ENCODE assay signal across 8 cellular contexts in genomic region chrX:13821-14443, GRCh38.
DNase-seq lines count a peak whose midpoint lies in the region; ATAC-seq and TF ChIP-seq lines count a peak whose summit lies in the region.
"Not testable (repeated sequence)": the region's sequence is repeated elsewhere in the genome, so short reads cannot be mapped to it uniquely, and the experiment has no call there.

No MANE protein-coding gene starts in this region.

- H3K4me1 ChIP-seq in GM23338 (ENCODE audit: insufficient read depth); mesodermal cell (ENCODE audit: control insufficient read depth, insufficient read depth, low read length, poor library complexity, severe bottlenecking); psoas muscle: not testable (repeated sequence)

- H3K4me2 ChIP-seq in GM23338 = not testable (repeated sequence)

- not testable (repeated sequence) for H3K4me3 Mint-ChIP-seq in GM23338

- H3K79me2 ChIP-seq in GM23338 (replicated peaks; ENCODE audit: insufficient read depth) = not testable (repeated sequence)

- TF ChIP-seq CTCF in C4-2B (conservative IDR thresholded peaks at IDR 0.05); GM23338 (conservative IDR thresholded peaks at IDR 0.05; ENCODE audit: low read depth in 2 of 2); psoas muscle (IDR thresholded peaks at IDR 0.05): not testable (repeated sequence)

- peak; percentile 54 for DNase-seq in GM23338 (ENCODE audit: low spot score)
- peak; percentile 72 for DNase-seq in ecto neural progenitor cell (ENCODE audit: low spot score)
- DNase-seq in left ventricle myocardium superior, psoas muscle: not testable (repeated sequence)

- not testable (repeated sequence) for H3K9me3 Mint-ChIP-seq in GM23338

- not testable (repeated sequence) for H3K27me3 ChIP-seq in GM23338 (ENCODE audit: insufficient read depth); psoas muscle (ENCODE audit: insufficient read depth in 3 of 3, low read length in 2 of 3)

- H3K4me3 ChIP-seq in GM23338, psoas muscle: not testable (repeated sequence)
- peak overlapping the region; percentile 11 for H3K4me3 ChIP-seq in mesodermal cell (ENCODE audit: extremely low read depth, insufficient read depth, low read length, poor library complexity, severe bottlenecking)

- H4K20me1 ChIP-seq in GM23338 (replicated peaks; ENCODE audit: insufficient read depth) = not testable (repeated sequence)

- H3K36me3 ChIP-seq in GM23338 (ENCODE audit: insufficient read depth); mesodermal cell (ENCODE audit: control insufficient read depth, insufficient read depth, low read length); psoas muscle (ENCODE audit: insufficient read depth in 1 of 2, low read depth in 1 of 2): not testable (repeated sequence)

- not testable (repeated sequence) for H3K9me3 ChIP-seq in mesodermal cell (ENCODE audit: control insufficient read depth, low read length); psoas muscle

- ATAC-seq in GM23338 = not testable (repeated sequence)
- ATAC-seq in HG03342 (IDR thresholded peaks at IDR 0.05; ENCODE audit: unreplicated experiment) = peak; percentile 71
- ATAC-seq in activated CD4-positive, CD25-positive, alpha-beta regulatory T cell treated with anti-CD3 and anti-CD28 coated beads, Interleukin-2, amount 50 U/mL, for 24 hours = peak; percentile 8 to 72
- peak; percentile 83 for ATAC-seq in left ventricle myocardium superior
- peak; percentile 30 to 82 (median 52) for ATAC-seq in psoas muscle

- intact Hi-C loops in left ventricle myocardium superior (cut with micrococcal nuclease); psoas muscle (cut with DNase I): not testable (repeated sequence)

- not testable (repeated sequence) for H3K27me3 Mint-ChIP-seq in GM23338 (ENCODE audit: insufficient read depth, low read depth, poor library complexity)

- not testable (repeated sequence) for H3K27ac Mint-ChIP-seq in GM23338

- not testable (repeated sequence) for H2AFZ ChIP-seq in GM23338

- not testable (repeated sequence) for H3K4me1 Mint-ChIP-seq in GM23338

- WGBS in mesodermal cell (ENCODE audit: insufficient coverage in 2 of 2), 2 experiments = no CpG with 5 or more reads among the region's 45 CpGs
- 51 to 80% methylated on average over 10 to 18 of the region's 45 CpGs; no CpG with 5 or more reads in 1 of the 3 donors for WGBS in psoas muscle, 3 donors

- H3K9me2 ChIP-seq in GM23338 (ENCODE audit: insufficient read depth) = not testable (repeated sequence)

- H3K36me3 Mint-ChIP-seq in GM23338 (ENCODE audit: low read depth) = not testable (repeated sequence)

- H3K27ac ChIP-seq in C4-2B = 0 out of 2 replicates have a peak overlapping the region, but pooled peaks have one; percentile 36
- H3K27ac ChIP-seq in GM23338 (ENCODE audit: low read depth); mesodermal cell (ENCODE audit: low read depth, low read length, severe bottlenecking); psoas muscle: not testable (repeated sequence)

- not testable (repeated sequence) for H3F3A ChIP-seq in GM23338 (replicated peaks; ENCODE audit: low read depth)
